10 cellular contexts compared by ENCODE assay signal in genomic region chr12:121278450-121279375, GRCh38. TPM values are rescaled to one million over a fixed set of nuclear protein-coding genes. Genes with fewer than 3 reads are reported as not detected.
DNase-seq lines count a peak whose midpoint lies in the region; ATAC-seq and TF ChIP-seq lines count a peak whose summit lies in the region.
"Had no signal": no experiment of that assay in that cellular context is flagged by ENCODE, and none has a peak within 500 bp of the region (broad histone marks: within the 10 kb centered on the region; RNA-seq: fewer than 3 reads in every experiment).

No MANE protein-coding gene starts in this region.

- no peaks in the 10 kb centered on the region for H3K27me3 Mint-ChIP-seq in naive thymus-derived CD4-positive, alpha-beta T cell
- no peaks in the 10 kb centered on the region for H3K27me3 Mint-ChIP-seq in stimulated activated memory B cell treated with anti-CD40 and anti-IgM and Interleukin-4, amounts not matched to agents 10 μg/mL and 1 μg/mL and 100 μg/mL, for 72 hours
- no peaks in the 10 kb centered on the region for H3K27me3 Mint-ChIP-seq in CD8-positive, alpha-beta T cell (ENCODE audit: low read depth)

- peaks cover 0 to 5% (median 0%) of the 10 kb centered on the region in 7 donors for H3K4me1 Mint-ChIP-seq in naive thymus-derived CD4-positive, alpha-beta T cell
- peaks cover 20% of the 10 kb centered on the region for H3K4me1 Mint-ChIP-seq in stimulated activated memory B cell treated with anti-CD40 and anti-IgM and Interleukin-4, amounts not matched to agents 10 μg/mL and 1 μg/mL and 100 μg/mL, for 72 hours
- H3K4me1 Mint-ChIP-seq in CD8-positive, alpha-beta T cell (ENCODE audit: low read depth) = no peaks in the 10 kb centered on the region

- peak; percentile 66 for ATAC-seq in naive thymus-derived CD4-positive, alpha-beta T cell
- no peak for ATAC-seq in stimulated activated memory B cell treated with anti-CD40 and anti-IgM and Interleukin-4, amounts not matched to agents 10 μg/mL and 1 μg/mL and 100 μg/mL, for 72 hours
- no peak for ATAC-seq in CD8-positive, alpha-beta T cell

- H3K27me3 ChIP-seq in esophagus squamous epithelium = no peaks in the 10 kb centered on the region
- H3K27me3 ChIP-seq in naive thymus-derived CD4-positive, alpha-beta T cell (ENCODE audit: control insufficient read depth in 2 of 2, insufficient read depth in 2 of 2, low read length in 2 of 2) = no peaks in the 10 kb centered on the region
- no peaks in the 10 kb centered on the region for H3K27me3 ChIP-seq in CD8-positive, alpha-beta T cell (ENCODE audit: insufficient read depth, low read length)

- no peaks in the 10 kb centered on the region for H3K9me3 ChIP-seq in esophagus squamous epithelium
- H3K9me3 ChIP-seq in naive thymus-derived CD4-positive, alpha-beta T cell (ENCODE audit: control insufficient read depth in 2 of 3, low read length in 3 of 3) = no peaks in the 10 kb centered on the region
- H3K9me3 ChIP-seq in CD8-positive, alpha-beta T cell (ENCODE audit: low read length) = no peaks in the 10 kb centered on the region

- TF ChIP-seq CTCF in RWPE1 (conservative IDR thresholded peaks at IDR 0.05; ENCODE audit: low read depth) (no peak), esophagus squamous epithelium (IDR thresholded peaks at IDR 0.05) (no peak), GM10248 (IDR thresholded peaks at IDR 0.05; ENCODE audit: control extremely low read depth, extremely low read depth, low read depth, missing control alignments) (no peak)
- no peak for TF ChIP-seq CTCF in CD8-positive, alpha-beta T cell (IDR thresholded peaks at IDR 0.05)

- POLR2A ChIA-PET in RWPE1 (lab: Yijun Ruan, JAX; ENCODE audit: low non-redundant PET) = no interaction called here
- POLR2A ChIA-PET in naive thymus-derived CD4-positive, alpha-beta T cell (lab: Charles Lee) = no interaction called here
- POLR2A ChIA-PET in CD8-positive, alpha-beta T cell (lab: Charles Lee) = interaction anchor here (0.6 kb wide), 1 partner anchor 713 kb away, joined by 3 read pairs; no protein-coding TSS in a partner anchor
- POLR2A ChIA-PET in GM10248 (lab: Yijun Ruan, JAX) = no interaction called here

- peaks cover 0 to 49% (median 25%) of the 10 kb centered on the region in 3 donors for H3K4me1 ChIP-seq in esophagus squamous epithelium
- no peaks in the 10 kb centered on the region for H3K4me1 ChIP-seq in naive thymus-derived CD4-positive, alpha-beta T cell (ENCODE audit: control insufficient read depth in 2 of 2, insufficient read depth in 2 of 2, low read length in 2 of 2)
- no peaks in the 10 kb centered on the region for H3K4me1 ChIP-seq in CD8-positive, alpha-beta T cell (ENCODE audit: insufficient read depth, low read length)

- peaks cover 0 to 20% (median 12%) of the 10 kb centered on the region in 5 donors for H3K36me3 Mint-ChIP-seq in naive thymus-derived CD4-positive, alpha-beta T cell
- peaks cover 23% of the 10 kb centered on the region for H3K36me3 Mint-ChIP-seq in stimulated activated memory B cell treated with anti-CD40 and anti-IgM and Interleukin-4, amounts not matched to agents 10 μg/mL and 1 μg/mL and 100 μg/mL, for 72 hours
- H3K36me3 Mint-ChIP-seq in CD8-positive, alpha-beta T cell = peaks cover 29% of the 10 kb centered on the region

- H3K27ac ChIP-seq in RWPE1 = peak overlapping the region; percentile 35; the same call in 1 of the 2 replicates
- peak overlapping the region in 3 of 4 donors; percentile 46 to 69 (median 62) for H3K27ac ChIP-seq in esophagus squamous epithelium
- H3K27ac ChIP-seq in naive thymus-derived CD4-positive, alpha-beta T cell (ENCODE audit: low read depth, low read length) = no peak overlapping the region
- H3K27ac ChIP-seq in CD8-positive, alpha-beta T cell (ENCODE audit: low read depth, low read length) = no peak overlapping the region

- H3K4me3 ChIP-seq in esophagus squamous epithelium = no peak overlapping the region
- no peak overlapping the region for H3K4me3 ChIP-seq in naive thymus-derived CD4-positive, alpha-beta T cell (ENCODE audit: low read length)
- no peak overlapping the region for H3K4me3 ChIP-seq in CD8-positive, alpha-beta T cell (ENCODE audit: low read depth, low read length)

- no peak for TF ChIP-seq POLR2A in esophagus squamous epithelium (IDR thresholded peaks at IDR 0.05)

- no peak overlapping the region for H3K27ac Mint-ChIP-seq in naive thymus-derived CD4-positive, alpha-beta T cell
- H3K27ac Mint-ChIP-seq in stimulated activated memory B cell treated with anti-CD40 and anti-IgM and Interleukin-4, amounts not matched to agents 10 μg/mL and 1 μg/mL and 100 μg/mL, for 72 hours = no peak overlapping the region
- no peak overlapping the region for H3K27ac Mint-ChIP-seq in CD8-positive, alpha-beta T cell

- WGBS in esophagus squamous epithelium, 2 donors = 81 to 84% methylated on average over 14 to 15 of the region's 28 CpGs

- peak; percentile 81 for DNase-seq in AG08395 (ENCODE audit: low spot score)
- DNase-seq in RWPE1 (ENCODE audit: low spot score) = no peak
- no peak for DNase-seq in esophagus squamous epithelium (lab: John Stamatoyannopoulos, UW)
- no peak for DNase-seq in naive thymus-derived CD4-positive, alpha-beta T cell
- no peak for DNase-seq in RPMI8226
- DNase-seq in CD8-positive, alpha-beta T cell = no peak
- no peak for DNase-seq in GM10248 (ENCODE audit: extremely low spot score)
- DNase-seq: activated CD4-positive, alpha-beta T cell treated with anti-CD3 and anti-CD28 coated beads, Interleukin-2, amount 50 U/mL, for 48 hours; NCI-H1092 had no signal

- peaks cover 7 to 22% (median 9%) of the 10 kb centered on the region in 3 donors for H3K36me3 ChIP-seq in esophagus squamous epithelium
- peaks cover 0 to 15% (median 0%) of the 10 kb centered on the region in 3 experiments for H3K36me3 ChIP-seq in naive thymus-derived CD4-positive, alpha-beta T cell (ENCODE audit: control insufficient read depth in 2 of 3, insufficient read depth in 3 of 3, low read length in 3 of 3)
- no peaks in the 10 kb centered on the region for H3K36me3 ChIP-seq in CD8-positive, alpha-beta T cell (ENCODE audit: insufficient read depth, low read length)

- intact Hi-C loops in esophagus squamous epithelium (cut with DNase I) = no loop called here
- intact Hi-C loops in naive thymus-derived CD4-positive, alpha-beta T cell (cut with micrococcal nuclease) = no loop called here
- intact Hi-C loops in CD8-positive, alpha-beta T cell (cut with DNase I, micrococcal nuclease) = no loop called here

- H3K4me3 Mint-ChIP-seq in naive thymus-derived CD4-positive, alpha-beta T cell = no peak overlapping the region
- no peak overlapping the region for H3K4me3 Mint-ChIP-seq in stimulated activated memory B cell treated with anti-CD40 and anti-IgM and Interleukin-4, amounts not matched to agents 10 μg/mL and 1 μg/mL and 100 μg/mL, for 72 hours
- H3K4me3 Mint-ChIP-seq in CD8-positive, alpha-beta T cell = no peak overlapping the region

- no peaks in the 10 kb centered on the region for H3K9me3 Mint-ChIP-seq in naive thymus-derived CD4-positive, alpha-beta T cell
- H3K9me3 Mint-ChIP-seq in stimulated activated memory B cell treated with anti-CD40 and anti-IgM and Interleukin-4, amounts not matched to agents 10 μg/mL and 1 μg/mL and 100 μg/mL, for 72 hours = no peaks in the 10 kb centered on the region
- H3K9me3 Mint-ChIP-seq in CD8-positive, alpha-beta T cell = no peaks in the 10 kb centered on the region

- CTCF ChIA-PET in RWPE1 (lab: Yijun Ruan, JAX) (interaction anchor here (0.6 to 0.7 kb wide), 3 partner anchors 8 to 65 kb away, joined by 3 read pairs; no protein-coding TSS in a partner anchor), GM10248 (lab: Yijun Ruan, JAX) (interaction anchor here (1.0 kb wide), 1 partner anchor 9 kb away, joined by 3 read pairs; no protein-coding TSS in a partner anchor)
- CTCF ChIA-PET in naive thymus-derived CD4-positive, alpha-beta T cell (lab: Charles Lee) = no interaction called here
- CTCF ChIA-PET in CD8-positive, alpha-beta T cell (lab: Charles Lee) = interaction anchor here (0.9 to 1.1 kb wide), 2 partner anchors 16 to 912 kb away, joined by 3 read pairs; no protein-coding TSS in a partner anchor

RNA-seq across cellular contexts. Expression of gene CAMKK2, which starts 17.8 kb away (rescaled TPM):
- 10 to 100 TPM; 16.8 to 32.6 (median 21.2) TPM for total RNA-seq in esophagus squamous epithelium
- 10 to 100 TPM; 15.5 to 38.7 (median 18.1) TPM for total RNA-seq in naive thymus-derived CD4-positive, alpha-beta T cell
- polyA plus RNA-seq in naive thymus-derived CD4-positive, alpha-beta T cell = 10 to 100 TPM; 13.9 to 14.6 TPM
- total RNA-seq in CD8-positive, alpha-beta T cell = 1 to 10 TPM; 3.6 to 4.1 TPM

Comparison
In these comparisons a context has a peak if more than half of its experiments do, and no peak if none do; other contexts are left out.
1. H3K27ac ChIP-seq: peak in RWPE1 (single experiment) and esophagus squamous epithelium (3 of 4); none in naive thymus-derived CD4-positive, alpha-beta T cell (single experiment) and CD8-positive, alpha-beta T cell (single experiment).